Comparison of ENCODE assay signal across 9 cellular contexts in the genomic region with DNA sequence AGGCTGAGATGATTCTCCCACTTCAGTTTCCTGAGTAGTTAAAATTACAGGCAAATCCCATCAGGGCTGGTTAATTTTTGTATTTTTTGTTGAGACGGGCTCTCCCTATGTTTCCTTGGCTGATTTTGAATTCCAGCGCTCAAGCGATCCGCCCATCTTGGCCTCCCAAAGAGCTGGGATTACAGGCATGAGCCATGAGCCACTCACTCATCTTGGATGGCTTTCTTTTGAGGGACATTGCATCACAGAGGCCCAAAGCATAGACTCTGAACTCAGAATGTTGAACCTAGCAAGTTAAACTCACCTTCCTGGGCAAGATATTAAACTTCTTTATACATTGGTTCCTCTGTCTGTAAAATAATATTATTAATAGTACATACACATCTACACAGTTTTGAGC. TPM values are rescaled to one million over a fixed set of nuclear protein-coding genes. Genes with fewer than 3 reads are reported as not detected.
DNase-seq lines count a peak whose midpoint lies in the region; ATAC-seq and TF ChIP-seq lines count a peak whose summit lies in the region.
"Had no signal": no experiment of that assay in that cellular context is flagged by ENCODE, and none has a peak within 500 bp of the region (broad histone marks: within the 10 kb centered on the region; RNA-seq: fewer than 3 reads in every experiment).

No MANE protein-coding gene starts in this region.

- DNase-seq in activated CD8-positive, alpha-beta memory T cell treated with anti-CD3 and anti-CD28 coated beads, Interleukin-2, amount 10 ng/mL, durations not matched to agents 7 days and 5 days = no peak
- no peak for DNase-seq in activated CD8-positive, alpha-beta memory T cell treated with anti-CD3 and anti-CD28 coated beads, Interleukin-2, amount 50 U/mL, for 4 hours
- DNase-seq in activated CD4-positive, alpha-beta memory T cell treated with anti-CD3 and anti-CD28 coated beads, Interleukin-2, amount 10 ng/mL, durations not matched to agents 7 days and 5 days = no peak
- no peak for DNase-seq in left ventricle myocardium superior
- no peak for DNase-seq in stimulated activated naive CD8-positive, alpha-beta T cell treated with anti-CD3 and anti-CD28 coated beads, Interleukin-15, amount 100 ng/mL, for 72 hours
- DNase-seq in stimulated activated naive CD4-positive, alpha-beta T cell (lab: John Stamatoyannopoulos, UW) = no peak
- no peak for DNase-seq in nephron progenitor cell
- DNase-seq: activated CD4-positive, CD25-positive, alpha-beta regulatory T cell treated with anti-CD3 and anti-CD28 coated beads, Interleukin-2, amount 50 U/mL, for 72 hours had no signal

- H3K27ac Mint-ChIP-seq in activated CD8-positive, alpha-beta memory T cell treated with anti-CD3 and anti-CD28 coated beads, Interleukin-2, amount 10 ng/mL, durations not matched to agents 7 days and 5 days = peak overlapping the region; percentile 94
- peak overlapping the region; percentile 68 for H3K27ac Mint-ChIP-seq in activated CD4-positive, alpha-beta memory T cell treated with anti-CD3 and anti-CD28 coated beads, Interleukin-2, amount 10 ng/mL, durations not matched to agents 7 days and 5 days
- peak overlapping the region in 1 of 2 donors; percentile 94 for H3K27ac Mint-ChIP-seq in stimulated activated naive CD8-positive, alpha-beta T cell treated with anti-CD3 and anti-CD28 coated beads, Interleukin-15, amount 100 ng/mL, for 72 hours
- no peak overlapping the region for H3K27ac Mint-ChIP-seq in nephron progenitor cell

- peaks cover 34% of the 10 kb centered on the region for H3K4me1 Mint-ChIP-seq in activated CD8-positive, alpha-beta memory T cell treated with anti-CD3 and anti-CD28 coated beads, Interleukin-2, amount 10 ng/mL, durations not matched to agents 7 days and 5 days
- H3K4me1 Mint-ChIP-seq in activated CD4-positive, alpha-beta memory T cell treated with anti-CD3 and anti-CD28 coated beads, Interleukin-2, amount 10 ng/mL, durations not matched to agents 7 days and 5 days = peaks cover 45% of the 10 kb centered on the region
- peaks cover 53% of the 10 kb centered on the region for H3K4me1 Mint-ChIP-seq in stimulated activated naive CD8-positive, alpha-beta T cell treated with anti-CD3 and anti-CD28 coated beads, Interleukin-15, amount 100 ng/mL, for 72 hours
- peaks cover 10% of the 10 kb centered on the region for H3K4me1 Mint-ChIP-seq in nephron progenitor cell

- no peak for TF ChIP-seq CTCF in nephron progenitor cell (IDR thresholded peaks at IDR 0.05)

- H3K9me3 Mint-ChIP-seq in activated CD8-positive, alpha-beta memory T cell treated with anti-CD3 and anti-CD28 coated beads, Interleukin-2, amount 10 ng/mL, durations not matched to agents 7 days and 5 days (ENCODE audit: low read depth) = no peaks in the 10 kb centered on the region
- H3K9me3 Mint-ChIP-seq in activated CD4-positive, alpha-beta memory T cell treated with anti-CD3 and anti-CD28 coated beads, Interleukin-2, amount 10 ng/mL, durations not matched to agents 7 days and 5 days = no peaks in the 10 kb centered on the region
- H3K9me3 Mint-ChIP-seq in stimulated activated naive CD8-positive, alpha-beta T cell treated with anti-CD3 and anti-CD28 coated beads, Interleukin-15, amount 100 ng/mL, for 72 hours = no peaks in the 10 kb centered on the region
- H3K9me3 Mint-ChIP-seq in nephron progenitor cell = no peaks in the 10 kb centered on the region

- CTCF ChIA-PET in activated CD8-positive, alpha-beta memory T cell treated with anti-CD3 and anti-CD28 coated beads, Interleukin-2, amount 10 ng/mL, durations not matched to agents 7 days and 5 days (lab: Charles Lee) = interaction anchor here (1.4 kb wide), 1 partner anchor 14 kb away, joined by 3 read pairs; no protein-coding TSS in a partner anchor
- CTCF ChIA-PET in activated CD4-positive, alpha-beta memory T cell treated with anti-CD3 and anti-CD28 coated beads, Interleukin-2, amount 10 ng/mL, durations not matched to agents 7 days and 5 days (lab: Charles Lee) = no interaction called here

- peak overlapping the region; percentile 92 for H3K4me3 Mint-ChIP-seq in activated CD8-positive, alpha-beta memory T cell treated with anti-CD3 and anti-CD28 coated beads, Interleukin-2, amount 10 ng/mL, durations not matched to agents 7 days and 5 days
- peak overlapping the region; percentile 60 for H3K4me3 Mint-ChIP-seq in activated CD4-positive, alpha-beta memory T cell treated with anti-CD3 and anti-CD28 coated beads, Interleukin-2, amount 10 ng/mL, durations not matched to agents 7 days and 5 days
- H3K4me3 Mint-ChIP-seq in stimulated activated naive CD8-positive, alpha-beta T cell treated with anti-CD3 and anti-CD28 coated beads, Interleukin-15, amount 100 ng/mL, for 72 hours = peak overlapping the region; percentile 42 to 55
- H3K4me3 Mint-ChIP-seq in nephron progenitor cell = no peak overlapping the region

- peaks cover 34% of the 10 kb centered on the region for H3K36me3 Mint-ChIP-seq in activated CD8-positive, alpha-beta memory T cell treated with anti-CD3 and anti-CD28 coated beads, Interleukin-2, amount 10 ng/mL, durations not matched to agents 7 days and 5 days
- peaks cover 36% of the 10 kb centered on the region for H3K36me3 Mint-ChIP-seq in activated CD4-positive, alpha-beta memory T cell treated with anti-CD3 and anti-CD28 coated beads, Interleukin-2, amount 10 ng/mL, durations not matched to agents 7 days and 5 days (ENCODE audit: low read depth)
- no peaks in the 10 kb centered on the region for H3K36me3 Mint-ChIP-seq in nephron progenitor cell (ENCODE audit: low read depth)

- H3K27me3 Mint-ChIP-seq in activated CD8-positive, alpha-beta memory T cell treated with anti-CD3 and anti-CD28 coated beads, Interleukin-2, amount 10 ng/mL, durations not matched to agents 7 days and 5 days = no peaks in the 10 kb centered on the region
- no peaks in the 10 kb centered on the region for H3K27me3 Mint-ChIP-seq in activated CD4-positive, alpha-beta memory T cell treated with anti-CD3 and anti-CD28 coated beads, Interleukin-2, amount 10 ng/mL, durations not matched to agents 7 days and 5 days
- no peaks in the 10 kb centered on the region for H3K27me3 Mint-ChIP-seq in stimulated activated naive CD8-positive, alpha-beta T cell treated with anti-CD3 and anti-CD28 coated beads, Interleukin-15, amount 100 ng/mL, for 72 hours
- H3K27me3 Mint-ChIP-seq in nephron progenitor cell (ENCODE audit: low read depth, poor library complexity) = peaks cover 4% of the 10 kb centered on the region

- no peak for ATAC-seq in activated CD8-positive, alpha-beta memory T cell treated with anti-CD3 and anti-CD28 coated beads, Interleukin-2, amount 10 ng/mL, durations not matched to agents 7 days and 5 days
- ATAC-seq in left ventricle myocardium superior = peak; percentile 59
- no peak for ATAC-seq in stimulated activated naive CD8-positive, alpha-beta T cell treated with anti-CD3 and anti-CD28 coated beads, Interleukin-15, amount 100 ng/mL, for 72 hours
- ATAC-seq in GM18498 (IDR thresholded peaks at IDR 0.05; ENCODE audit: unreplicated experiment) = no peak

- intact Hi-C loops in left ventricle myocardium superior (cut with micrococcal nuclease) = no loop called here

- POLR2A ChIA-PET in activated CD4-positive, alpha-beta memory T cell treated with anti-CD3 and anti-CD28 coated beads, Interleukin-2, amount 10 ng/mL, durations not matched to agents 7 days and 5 days (lab: Charles Lee) = no interaction called here

RNA-seq across cellular contexts. Expression of gene CARD16, which starts 0.8 kb away (rescaled TPM):
- 10 to 100 TPM; 70.3 to 92.0 TPM for total RNA-seq in activated CD8-positive, alpha-beta memory T cell treated with anti-CD3 and anti-CD28 coated beads, Interleukin-2, amount 10 ng/mL, durations not matched to agents 7 days and 5 days
- total RNA-seq in activated CD4-positive, alpha-beta memory T cell treated with anti-CD3 and anti-CD28 coated beads, Interleukin-2, amount 10 ng/mL, durations not matched to agents 7 days and 5 days = 100 to 1,000 TPM in 1 of 2 experiments, 10 to 100 TPM in 1; 98.1 to 101 TPM
- 10.9 TPM for total RNA-seq in left ventricle myocardium superior

RNA-seq across cellular contexts. Expression of gene CASP1, which starts 11.0 kb away (rescaled TPM):
- total RNA-seq in activated CD8-positive, alpha-beta memory T cell treated with anti-CD3 and anti-CD28 coated beads, Interleukin-2, amount 10 ng/mL, durations not matched to agents 7 days and 5 days = 100 to 1,000 TPM in 1 of 2 experiments, 10 to 100 TPM in 1; 94.1 to 109 TPM
- 100 to 1,000 TPM; 130 to 132 TPM for total RNA-seq in activated CD4-positive, alpha-beta memory T cell treated with anti-CD3 and anti-CD28 coated beads, Interleukin-2, amount 10 ng/mL, durations not matched to agents 7 days and 5 days
- total RNA-seq in left ventricle myocardium superior = 11.3 TPM

RNA-seq across cellular contexts. Expression of gene CASP5, which starts 22.9 kb away (rescaled TPM):
- not detected for total RNA-seq in activated CD8-positive, alpha-beta memory T cell treated with anti-CD3 and anti-CD28 coated beads, Interleukin-2, amount 10 ng/mL, durations not matched to agents 7 days and 5 days
- total RNA-seq in activated CD4-positive, alpha-beta memory T cell treated with anti-CD3 and anti-CD28 coated beads, Interleukin-2, amount 10 ng/mL, durations not matched to agents 7 days and 5 days = under 1 TPM in 1 of 2 experiments, not detected in 1; 0.30 TPM
- total RNA-seq in left ventricle myocardium superior = not detected
